20 cellular contexts compared by ENCODE assay signal in the genomic region with DNA sequence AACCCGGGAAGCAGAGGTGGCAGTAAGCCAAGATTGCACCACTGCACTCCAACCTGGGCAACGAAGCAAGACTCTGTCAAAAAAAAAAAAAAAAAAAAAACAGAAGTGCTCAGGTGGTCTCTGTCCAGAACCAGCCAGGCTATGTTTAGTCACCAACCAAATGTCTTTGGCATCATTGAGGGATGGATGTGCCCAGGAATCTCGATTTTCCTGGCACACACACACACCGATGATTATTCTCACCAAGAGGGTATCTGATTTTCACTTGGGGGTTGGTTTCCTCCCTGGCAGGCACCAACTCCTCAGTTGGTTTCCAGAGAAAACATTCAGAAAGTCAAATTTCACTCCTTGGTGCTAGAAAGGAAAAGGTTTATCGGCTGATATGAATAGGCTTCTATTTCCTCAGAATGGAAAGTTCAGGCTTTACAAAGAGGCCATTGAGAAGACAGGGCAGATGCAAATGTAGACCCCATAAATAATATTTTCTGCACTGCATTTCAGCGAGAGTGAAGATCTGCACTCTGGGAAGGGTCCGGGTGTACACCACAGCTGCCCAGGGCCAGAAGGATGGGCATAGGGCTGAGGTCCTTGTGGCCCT.
A peak's percentile ranks its signal among the peaks of the same experiment; 100 is the strongest.
DNase-seq lines count a peak whose midpoint lies in the region; ATAC-seq, FAIRE-seq and TF ChIP-seq lines count a peak whose summit lies in the region.
"Had no signal": no experiment of that assay in that cellular context is flagged by ENCODE, and none has a peak within 500 bp of the region (broad histone marks: within the 10 kb centered on the region; RNA-seq: fewer than 3 reads in every experiment).

No MANE protein-coding gene starts in this region.

- TF ChIP-seq CTCF in right atrium auricular region (IDR thresholded peaks at IDR 0.05): no peak
- no peak for TF ChIP-seq CTCF in GM12878 (IDR thresholded peaks at IDR 0.05 in 2 of 3, conservative IDR thresholded peaks at IDR 0.05 in 1 of 3; ENCODE audit: control insufficient read depth in 2 of 3, extremely low read depth in 1 of 3, insufficient read depth in 1 of 3, low read depth in 3 of 3, low read length in 3 of 3)
- TF ChIP-seq CTCF in omental fat pad (IDR thresholded peaks at IDR 0.05): no peak

- intact Hi-C loops in left cardiac atrium (cut with DNase I) (no loop called here), GM12878 (cut with micrococcal nuclease; ENCODE audit: unreplicated experiment) (no loop called here), sciatic nerve (cut with DNase I) (loop anchor here (10.0 kb wide), 1 partner anchor 152 kb away; no protein-coding TSS in a partner anchor)

- peak; percentile 13 for FAIRE-seq in GM12878 (lab: Jason Lieb, UNC)
- FAIRE-seq: GM12891 had no signal

- H4K20me1 ChIP-seq in GM12878 (ENCODE audit: control insufficient read depth, insufficient read depth): no peaks in the 10 kb centered on the region

- H3K4me3 ChIP-seq in right atrium auricular region: no peak overlapping the region
- no peak overlapping the region for H3K4me3 ChIP-seq in GM12878
- H3K4me3 ChIP-seq: GM23338 had no signal

- H3K9me3 ChIP-seq in right atrium auricular region (no peaks in the 10 kb centered on the region), GM12878 (replicated peaks; ENCODE audit: control insufficient read depth, insufficient read depth, low read length) (no peaks in the 10 kb centered on the region)
- H3K9me3 ChIP-seq: BE2C had no signal

- RAD21 ChIA-PET in GM12878 (lab: Charles Lee; ENCODE audit: unreplicated experiment): interaction anchor here (0.7 kb wide), 1 partner anchor 215 kb away, joined by 3 read pairs; no protein-coding TSS in a partner anchor

- DNase-seq in left cardiac atrium (no peak), right atrium auricular region (ENCODE audit: low spot score) (no peak), GM12878 (ENCODE audit: low read depth, low spot score) (no peak), foreskin melanocyte (peak; percentile 63), sciatic nerve (ENCODE audit: low spot score) (no peak), NCI-H1694 (lab: John Stamatoyannopoulos, UW) (no peak), CD1c-positive myeloid dendritic cell (ENCODE audit: extremely low spot score) (no peak), omental fat pad (ENCODE audit: low spot score) (no peak)
- DNase-seq: 8988T; BE2C; CD4-positive, alpha-beta T cell; DMS153; HCEC 1CT; NCI-H1105; NCI-H1694 treated with DMSO at 0.1 percent for 48 hours; NCI-H82; OCI-M1; RPMI8226 had no signal

- peaks cover 0 to 19% of the 10 kb centered on the region in 2 donors for H3K4me1 ChIP-seq in right atrium auricular region
- no peaks in the 10 kb centered on the region for H3K4me1 ChIP-seq in GM12878 (ENCODE audit: control insufficient read depth, insufficient read depth, low read length)

- in situ Hi-C loops in GM12878 (cut with MboI): no loop called here

- H3K27me3 ChIP-seq in right atrium auricular region (no peaks in the 10 kb centered on the region), GM12878 (replicated peaks in 1 of 2; ENCODE audit: control insufficient read depth in 2 of 2, insufficient read depth in 2 of 2, low read length in 1 of 2) (no peaks in the 10 kb centered on the region)
- H3K27me3 ChIP-seq: BE2C had no signal

- no peak for TF ChIP-seq RAD21 in GM12878 (IDR thresholded peaks at IDR 0.05; ENCODE audit: insufficient read depth, low read depth, low read length)

- POLR2A ChIA-PET in GM12878 (lab: Charles Lee): no interaction called here

- no peak for TF ChIP-seq EP300 in GM12878 (IDR thresholded peaks at IDR 0.05; ENCODE audit: borderline replicate concordance in 1 of 2, control insufficient read depth in 1 of 2, low read depth in 2 of 2, low read length in 2 of 2)

- H3K27ac ChIP-seq in right atrium auricular region (no peak overlapping the region), GM12878 (ENCODE audit: control insufficient read depth, insufficient read depth) (no peak overlapping the region)

- 21% methylated on average over 7 of the region's 7 CpGs for WGBS in GM12878 (ENCODE audit: insufficient coverage, insufficient replicate concordance, low lambda C conversion rate, missing lambda C conversion rate)

- H2AFZ ChIP-seq in GM12878 (ENCODE audit: control insufficient read depth, low read depth, low read length): no peak overlapping the region
- H2AFZ ChIP-seq: GM23338 had no signal

- CTCF ChIA-PET in GM12878 (lab: Yijun Ruan, JAX): no interaction called here

- ATAC-seq in left cardiac atrium (peak; percentile 50 to 75), GM12878 (no peak), sciatic nerve (peak; percentile 55), omental fat pad (ENCODE audit: low FRiP score) (no peak)
- ATAC-seq: GM23338 had no signal

- H3K9ac ChIP-seq in GM12878 (ENCODE audit: control insufficient read depth, insufficient read depth, low read length): no peak overlapping the region

- peaks cover 16% of the 10 kb centered on the region for H3K36me3 ChIP-seq in right atrium auricular region
- H3K36me3 ChIP-seq in GM12878 (ENCODE audit: control insufficient read depth in 2 of 2, insufficient read depth in 2 of 2, low read length in 1 of 2): no peaks in the 10 kb centered on the region
- H3K36me3 ChIP-seq: BE2C had no signal

- H3K4me2 ChIP-seq in GM12878 (ENCODE audit: control insufficient read depth, insufficient read depth): no peak overlapping the region
- H3K4me2 ChIP-seq: GM23338 had no signal

- TF ChIP-seq POLR2A in GM12878 (IDR thresholded peaks at IDR 0.05; ENCODE audit: low read depth, low read length): no peak

- H3K79me2 ChIP-seq in GM12878 (ENCODE audit: control insufficient read depth, insufficient read depth, low read length): no peaks in the 10 kb centered on the region

- SMC1A ChIA-PET in GM12878 (lab: Charles Lee; ENCODE audit: uncharacterized antibody, unreplicated experiment): interaction anchor here (1.1 kb wide), 1 partner anchor 34 kb away, joined by 3 read pairs; no protein-coding TSS in a partner anchor

- no TSS peak for BruUV-seq in GM12878 (replicated peaks; lab: Mats Ljungman, UMichigan)

TF ChIP-seq in GM12878, 131 proteins besides CTCF, POLR2A, EP300 and RAD21 (continues in another document):
- TF ChIP-seq TARDBP (IDR thresholded peaks at IDR 0.05; ENCODE audit: borderline replicate concordance): no peak
- TF ChIP-seq, protein P1, sequence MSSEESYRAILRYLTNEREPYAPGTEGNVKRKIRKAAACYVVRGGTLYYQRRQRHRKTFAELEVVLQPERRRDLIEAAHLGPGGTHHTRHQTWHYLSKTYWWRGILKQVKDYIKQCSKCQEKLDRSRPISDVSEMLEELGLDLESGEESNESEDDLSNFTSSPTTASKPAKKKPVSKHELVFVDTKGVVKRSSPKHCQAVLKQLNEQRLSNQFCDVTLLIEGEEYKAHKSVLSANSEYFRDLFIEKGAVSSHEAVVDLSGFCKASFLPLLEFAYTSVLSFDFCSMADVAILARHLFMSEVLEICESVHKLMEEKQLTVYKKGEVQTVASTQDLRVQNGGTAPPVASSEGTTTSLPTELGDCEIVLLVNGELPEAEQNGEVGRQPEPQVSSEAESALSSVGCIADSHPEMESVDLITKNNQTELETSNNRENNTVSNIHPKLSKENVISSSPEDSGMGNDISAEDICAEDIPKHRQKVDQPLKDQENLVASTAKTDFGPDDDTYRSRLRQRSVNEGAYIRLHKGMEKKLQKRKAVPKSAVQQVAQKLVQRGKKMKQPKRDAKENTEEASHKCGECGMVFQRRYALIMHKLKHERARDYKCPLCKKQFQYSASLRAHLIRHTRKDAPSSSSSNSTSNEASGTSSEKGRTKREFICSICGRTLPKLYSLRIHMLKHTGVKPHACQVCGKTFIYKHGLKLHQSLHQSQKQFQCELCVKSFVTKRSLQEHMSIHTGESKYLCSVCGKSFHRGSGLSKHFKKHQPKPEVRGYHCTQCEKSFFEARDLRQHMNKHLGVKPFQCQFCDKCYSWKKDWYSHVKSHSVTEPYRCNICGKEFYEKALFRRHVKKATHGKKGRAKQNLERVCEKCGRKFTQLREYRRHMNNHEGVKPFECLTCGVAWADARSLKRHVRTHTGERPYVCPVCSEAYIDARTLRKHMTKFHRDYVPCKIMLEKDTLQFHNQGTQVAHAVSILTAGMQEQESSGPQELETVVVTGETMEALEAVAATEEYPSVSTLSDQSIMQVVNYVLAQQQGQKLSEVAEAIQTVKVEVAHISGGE (CRISPR knock-in tag; IDR thresholded peaks at IDR 0.05): no peak
- TF ChIP-seq NFYA (IDR thresholded peaks at IDR 0.05; ENCODE audit: borderline replicate concordance, low read depth, low read length): no peak
- TF ChIP-seq, protein P2, sequence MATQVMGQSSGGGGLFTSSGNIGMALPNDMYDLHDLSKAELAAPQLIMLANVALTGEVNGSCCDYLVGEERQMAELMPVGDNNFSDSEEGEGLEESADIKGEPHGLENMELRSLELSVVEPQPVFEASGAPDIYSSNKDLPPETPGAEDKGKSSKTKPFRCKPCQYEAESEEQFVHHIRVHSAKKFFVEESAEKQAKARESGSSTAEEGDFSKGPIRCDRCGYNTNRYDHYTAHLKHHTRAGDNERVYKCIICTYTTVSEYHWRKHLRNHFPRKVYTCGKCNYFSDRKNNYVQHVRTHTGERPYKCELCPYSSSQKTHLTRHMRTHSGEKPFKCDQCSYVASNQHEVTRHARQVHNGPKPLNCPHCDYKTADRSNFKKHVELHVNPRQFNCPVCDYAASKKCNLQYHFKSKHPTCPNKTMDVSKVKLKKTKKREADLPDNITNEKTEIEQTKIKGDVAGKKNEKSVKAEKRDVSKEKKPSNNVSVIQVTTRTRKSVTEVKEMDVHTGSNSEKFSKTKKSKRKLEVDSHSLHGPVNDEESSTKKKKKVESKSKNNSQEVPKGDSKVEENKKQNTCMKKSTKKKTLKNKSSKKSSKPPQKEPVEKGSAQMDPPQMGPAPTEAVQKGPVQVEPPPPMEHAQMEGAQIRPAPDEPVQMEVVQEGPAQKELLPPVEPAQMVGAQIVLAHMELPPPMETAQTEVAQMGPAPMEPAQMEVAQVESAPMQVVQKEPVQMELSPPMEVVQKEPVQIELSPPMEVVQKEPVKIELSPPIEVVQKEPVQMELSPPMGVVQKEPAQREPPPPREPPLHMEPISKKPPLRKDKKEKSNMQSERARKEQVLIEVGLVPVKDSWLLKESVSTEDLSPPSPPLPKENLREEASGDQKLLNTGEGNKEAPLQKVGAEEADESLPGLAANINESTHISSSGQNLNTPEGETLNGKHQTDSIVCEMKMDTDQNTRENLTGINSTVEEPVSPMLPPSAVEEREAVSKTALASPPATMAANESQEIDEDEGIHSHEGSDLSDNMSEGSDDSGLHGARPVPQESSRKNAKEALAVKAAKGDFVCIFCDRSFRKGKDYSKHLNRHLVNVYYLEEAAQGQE (IDR thresholded peaks at IDR 0.05; ENCODE audit: low read depth, low read length): no peak
- no peak for TF ChIP-seq TBL1XR1 (IDR thresholded peaks at IDR 0.05; ENCODE audit: low read depth, low read length)
- no peak for TF ChIP-seq CEBPB (IDR thresholded peaks at IDR 0.05; ENCODE audit: borderline replicate concordance in 1 of 2, low read depth in 2 of 2, low read length in 2 of 2)
- TF ChIP-seq CREB1 (IDR thresholded peaks at IDR 0.05; ENCODE audit: low read depth): no peak
- TF ChIP-seq RELA (IDR thresholded peaks at IDR 0.05; ENCODE audit: borderline replicate concordance, partially characterized antibody): no peak
- TF ChIP-seq NR2C2 (IDR thresholded peaks at IDR 0.05; ENCODE audit: borderline replicate concordance, control insufficient read depth, insufficient read length, low read depth): no peak
- no peak for TF ChIP-seq ZNF384 (IDR thresholded peaks at IDR 0.05; ENCODE audit: borderline replicate concordance, low read depth, low read length)

Comparison
In these comparisons a context has a peak if more than half of its experiments do, and no peak if none do; other contexts are left out.
1. ATAC-seq: peak in left cardiac atrium (2 of 2) and sciatic nerve (single experiment); none in GM12878 (single experiment) and omental fat pad (single experiment).